In the genomic region with DNA sequence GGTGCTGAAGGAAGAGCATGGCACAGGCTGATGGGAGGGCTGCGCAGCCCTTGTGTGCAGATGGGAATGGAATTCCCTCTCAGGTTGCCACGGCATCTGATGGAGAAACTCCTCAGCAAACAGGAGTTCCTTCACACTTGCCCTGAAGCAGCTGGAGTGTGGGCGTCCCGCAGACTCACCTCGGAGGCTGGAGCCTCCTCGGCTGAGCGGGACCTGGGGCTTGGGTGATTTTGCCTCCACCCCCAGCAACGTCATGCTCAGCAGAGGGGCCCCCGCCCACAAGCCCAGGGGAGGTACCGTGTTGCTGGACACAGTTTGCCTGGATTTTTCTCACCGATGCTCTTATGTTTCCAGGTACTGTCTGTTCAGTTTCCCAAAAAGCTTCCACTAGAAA, we compare ENCODE assay signal across 11 cellular contexts.
DNase-seq lines count a peak whose midpoint lies in the region; ATAC-seq and TF ChIP-seq lines count a peak whose summit lies in the region.
"Had no signal": no experiment of that assay in that cellular context is flagged by ENCODE, and none has a peak within 500 bp of the region (broad histone marks: within the 10 kb centered on the region; RNA-seq: fewer than 3 reads in every experiment).

No MANE protein-coding gene starts in this region.

- H3K4me1 ChIP-seq in PC-3 (ENCODE audit: insufficient read depth, low read length) = peaks cover 8% of the 10 kb centered on the region; the same call in 1 of the 2 replicates
- H3K4me1 ChIP-seq in naive thymus-derived CD4-positive, alpha-beta T cell (ENCODE audit: control insufficient read depth in 2 of 2, insufficient read depth in 2 of 2, low read length in 2 of 2) = no peaks in the 10 kb centered on the region

- H3K9me3 Mint-ChIP-seq in progenitor cell of endocrine pancreas (ENCODE audit: low read depth) = no peaks in the 10 kb centered on the region
- peaks cover 0 to 2% (median 0%) of the 10 kb centered on the region in 11 donors for H3K9me3 Mint-ChIP-seq in naive thymus-derived CD4-positive, alpha-beta T cell
- H3K9me3 Mint-ChIP-seq: activated T-helper 17 cell treated with anti-CD3 and anti-CD28 coated beads, Interleukin-2, amount 50 U/mL, for 72 hours; CD4-positive, alpha-beta T cell; stimulated activated naive B cell treated with anti-CD40 and anti-IgM and Interleukin-4, amounts not matched to agents 10 μg/mL and 1 μg/mL and 100 μg/mL, for 72 hours had no signal

- no peaks in the 10 kb centered on the region for H3K36me3 Mint-ChIP-seq in progenitor cell of endocrine pancreas (ENCODE audit: insufficient read depth)
- no peaks in the 10 kb centered on the region for H3K36me3 Mint-ChIP-seq in naive thymus-derived CD4-positive, alpha-beta T cell
- H3K36me3 Mint-ChIP-seq: stimulated activated naive B cell treated with anti-CD40 and anti-IgM and Interleukin-4, amounts not matched to agents 10 μg/mL and 1 μg/mL and 100 μg/mL, for 72 hours had no signal

- no peaks in the 10 kb centered on the region for H3K27me3 ChIP-seq in PC-3 (ENCODE audit: low read length)
- H3K27me3 ChIP-seq in naive thymus-derived CD4-positive, alpha-beta T cell (ENCODE audit: control insufficient read depth in 2 of 2, insufficient read depth in 2 of 2, low read length in 2 of 2) = no peaks in the 10 kb centered on the region

- DNase-seq in Daoy (ENCODE audit: low read depth) (peak; percentile 46), PC-3 (peak; percentile 16), fibroblast of pulmonary artery (ENCODE audit: low read depth) (no peak), progenitor cell of endocrine pancreas (ENCODE audit: low spot score, unreplicated experiment) (no peak), NCI-H146 treated with DMSO at 0.1 percent for 48 hours (lab: John Stamatoyannopoulos, UW; ENCODE audit: unreplicated experiment) (no peak)
- no peak for DNase-seq in naive thymus-derived CD4-positive, alpha-beta T cell

- CTCF ChIA-PET in PC-3 (lab: Charles Lee) = no interaction called here
- CTCF ChIA-PET in naive thymus-derived CD4-positive, alpha-beta T cell (lab: Charles Lee) = interaction anchor here (1.0 kb wide), 1 partner anchor 357 kb away, joined by 3 read pairs; no protein-coding TSS in a partner anchor

- H3K4me3 ChIP-seq in PC-3 (ENCODE audit: low read length) = peak overlapping the region; percentile 60
- peak overlapping the region; percentile 24 for H3K4me3 ChIP-seq in fibroblast of pulmonary artery (replicated peaks; ENCODE audit: low read depth, low read length)
- H3K4me3 ChIP-seq in naive thymus-derived CD4-positive, alpha-beta T cell (ENCODE audit: low read length) = no peak overlapping the region

- no peaks in the 10 kb centered on the region for H3K9me2 ChIP-seq in PC-3 (replicated peaks; ENCODE audit: low read length)

- no peaks in the 10 kb centered on the region for H3K79me2 ChIP-seq in PC-3 (ENCODE audit: low read length)

- peak overlapping the region; percentile 63 for H3K27ac Mint-ChIP-seq in progenitor cell of endocrine pancreas
- H3K27ac Mint-ChIP-seq in naive thymus-derived CD4-positive, alpha-beta T cell = no peak overlapping the region
- H3K27ac Mint-ChIP-seq: activated T-helper 17 cell treated with anti-CD3 and anti-CD28 coated beads, Interleukin-2, amount 50 U/mL, for 72 hours; CD4-positive, alpha-beta T cell; stimulated activated naive B cell treated with anti-CD40 and anti-IgM and Interleukin-4, amounts not matched to agents 10 μg/mL and 1 μg/mL and 100 μg/mL, for 72 hours; T-helper 17 cell had no signal

- H3F3A ChIP-seq in PC-3 (ENCODE audit: low read length, unreplicated experiment) = no peaks in the 10 kb centered on the region

- peak overlapping the region; percentile 81 for H3K4me2 ChIP-seq in PC-3 (ENCODE audit: low read length)

- BruUV-seq in PC-3 (replicated peaks; lab: Mats Ljungman, UMichigan) = TSS peak; percentile 46

- POLR2A ChIA-PET in PC-3 (lab: Charles Lee; ENCODE audit: unreplicated experiment) = no interaction called here
- POLR2A ChIA-PET in naive thymus-derived CD4-positive, alpha-beta T cell (lab: Charles Lee) = no interaction called here

- peaks cover 1% of the 10 kb centered on the region for H3K4me1 Mint-ChIP-seq in progenitor cell of endocrine pancreas (ENCODE audit: low read depth)
- no peaks in the 10 kb centered on the region for H3K4me1 Mint-ChIP-seq in naive thymus-derived CD4-positive, alpha-beta T cell
- H3K4me1 Mint-ChIP-seq: activated T-helper 17 cell treated with anti-CD3 and anti-CD28 coated beads, Interleukin-2, amount 50 U/mL, for 72 hours; stimulated activated naive B cell treated with anti-CD40 and anti-IgM and Interleukin-4, amounts not matched to agents 10 μg/mL and 1 μg/mL and 100 μg/mL, for 72 hours had no signal

- peak overlapping the region; percentile 41 for H3K9ac ChIP-seq in PC-3 (ENCODE audit: low read length)

- TF ChIP-seq CTCF in PC-3 (conservative IDR thresholded peaks at IDR 0.05; ENCODE audit: low read depth, low read length) = no peak
- TF ChIP-seq CTCF in fibroblast of pulmonary artery (IDR thresholded peaks at IDR 0.05; ENCODE audit: low read length, missing control alignments) = no peak
- TF ChIP-seq CTCF in progenitor cell of endocrine pancreas (IDR thresholded peaks at IDR 0.05; ENCODE audit: unreplicated experiment) = no peak

- intact Hi-C loops in PC-3 (cut with micrococcal nuclease) = loop anchor here (5.0 to 10.0 kb wide), 3 partner anchors 113 to 281 kb away; partner anchors contain the start of genes GDPD4 and PAK1
- intact Hi-C loops in naive thymus-derived CD4-positive, alpha-beta T cell (cut with micrococcal nuclease) = no loop called here

- peaks cover 3% of the 10 kb centered on the region for H3K27me3 Mint-ChIP-seq in progenitor cell of endocrine pancreas
- no peaks in the 10 kb centered on the region for H3K27me3 Mint-ChIP-seq in naive thymus-derived CD4-positive, alpha-beta T cell
- H3K27me3 Mint-ChIP-seq: activated T-helper 17 cell treated with anti-CD3 and anti-CD28 coated beads, Interleukin-2, amount 50 U/mL, for 72 hours; CD4-positive, alpha-beta T cell; T-helper 17 cell had no signal

- ATAC-seq in PC-3 = peak; percentile 21
- no peak for ATAC-seq in naive thymus-derived CD4-positive, alpha-beta T cell
- ATAC-seq in GM21576 (IDR thresholded peaks at IDR 0.05; ENCODE audit: unreplicated experiment) = no peak

- H4K20me1 ChIP-seq in PC-3 (ENCODE audit: low read length) = no peaks in the 10 kb centered on the region

- no peak overlapping the region for H3K4me3 Mint-ChIP-seq in progenitor cell of endocrine pancreas (ENCODE audit: low read depth)
- H3K4me3 Mint-ChIP-seq in naive thymus-derived CD4-positive, alpha-beta T cell = no peak overlapping the region
- H3K4me3 Mint-ChIP-seq: activated T-helper 17 cell treated with anti-CD3 and anti-CD28 coated beads, Interleukin-2, amount 50 U/mL, for 72 hours; CD4-positive, alpha-beta T cell; stimulated activated naive B cell treated with anti-CD40 and anti-IgM and Interleukin-4, amounts not matched to agents 10 μg/mL and 1 μg/mL and 100 μg/mL, for 72 hours; T-helper 17 cell had no signal

- no peak overlapping the region for H3K27ac ChIP-seq in PC-3 (ENCODE audit: low read length)
- no peak overlapping the region for H3K27ac ChIP-seq in naive thymus-derived CD4-positive, alpha-beta T cell (ENCODE audit: low read depth, low read length)

- no peaks in the 10 kb centered on the region for H3K9me3 ChIP-seq in PC-3 (ENCODE audit: low read length)
- no peaks in the 10 kb centered on the region for H3K9me3 ChIP-seq in naive thymus-derived CD4-positive, alpha-beta T cell (ENCODE audit: control insufficient read depth in 2 of 3, low read length in 3 of 3)

- peak overlapping the region; percentile 89 for H2AFZ ChIP-seq in PC-3 (ENCODE audit: low read length)

- no peaks in the 10 kb centered on the region for H3K36me3 ChIP-seq in PC-3 (ENCODE audit: low read depth, low read length)
- H3K36me3 ChIP-seq in naive thymus-derived CD4-positive, alpha-beta T cell (ENCODE audit: control insufficient read depth in 2 of 3, insufficient read depth in 3 of 3, low read length in 3 of 3) = no peaks in the 10 kb centered on the region

Comparison
In these comparisons a context has a peak if more than half of its experiments do, and no peak if none do; other contexts are left out.
1. DNase-seq: peak in Daoy (single experiment) and PC-3 (single experiment); none in fibroblast of pulmonary artery (single experiment), progenitor cell of endocrine pancreas (single experiment), naive thymus-derived CD4-positive, alpha-beta T cell (0 of 9) and NCI-H146 treated with DMSO at 0.1 percent for 48 hours (single experiment).